In genomic region chr5:68554566-68555279, GRCh38 we compare ENCODE assay signal across 1 cellular context.
TF ChIP-seq lines count a peak whose summit lies in the region.

No MANE protein-coding gene starts in this region.

TF ChIP-seq in K562, 482 proteins besides CTCF, POLR2A, EP300 and RAD21 (continued from another document):
- TF ChIP-seq HBP1 (CRISPR knock-in tag; IDR thresholded peaks at IDR 0.05) (no peak), LARP7 (IDR thresholded peaks at IDR 0.05) (no peak), USF2 (CRISPR knock-in tag; IDR thresholded peaks at IDR 0.05) (no peak)
TF ChIP-seq in K562: peak in this region for 46.
